8 cellular contexts compared by ENCODE assay signal in genomic region chr11:65382804-65383368, GRCh38. TPM values are rescaled to one million over a fixed set of nuclear protein-coding genes. Genes with fewer than 3 reads are reported as not detected.
DNase-seq lines count a peak whose midpoint lies in the region; ATAC-seq and TF ChIP-seq lines count a peak whose summit lies in the region.

No MANE protein-coding gene starts in this region.

- TF ChIP-seq POLR2A in stomach (IDR thresholded peaks at IDR 0.05), result no peak

- intact Hi-C loops in right cardiac atrium (cut with DNase I) (loop anchor here in 2 of 4 donors (2.0 to 10.0 kb wide), 2 partner anchors 128 to 132 kb away; no protein-coding TSS in a partner anchor), stomach (cut with DNase I; ENCODE audit: low total_unique reads) (no loop called here)

- peaks cover 37% of the 10 kb centered on the region for H3K4me1 Mint-ChIP-seq in T-helper 2 cell treated with Interferon-gamma antibody and Interleukin-4, amounts not matched to agents 5 μg/mL and 100 μg/mL, for 36 hours (ENCODE audit: low read depth)
- H3K4me1 Mint-ChIP-seq in WTC11, result peaks cover 25% of the 10 kb centered on the region

- peak overlapping the region; percentile 15 for H3K4me3 ChIP-seq in right cardiac atrium (ENCODE audit: low read length)
- H3K4me3 ChIP-seq in stomach, result peak overlapping the region; percentile 37 to 44 (median 41)

- H3K27me3 Mint-ChIP-seq in T-helper 2 cell treated with Interferon-gamma antibody and Interleukin-4, amounts not matched to agents 5 μg/mL and 100 μg/mL, for 36 hours (ENCODE audit: low read depth), result no peaks in the 10 kb centered on the region
- no peaks in the 10 kb centered on the region; the same call in 1 of the 2 replicates for H3K27me3 Mint-ChIP-seq in WTC11 (ENCODE audit: low read depth)

- TF ChIP-seq EP300 in stomach (IDR thresholded peaks at IDR 0.05), result no peak

- WGBS in right cardiac atrium, result 22% methylated on average over 12 of the region's 12 CpGs
- 18 to 26% (median 20%) methylated on average over 10 to 12 of the region's 12 CpGs for WGBS in stomach, 5 donors

- H3K27me3 ChIP-seq in right cardiac atrium (ENCODE audit: control insufficient read depth, insufficient read depth), result no peaks in the 10 kb centered on the region
- no peaks in the 10 kb centered on the region for H3K27me3 ChIP-seq in stomach

- POLR2A ChIA-PET in WTC11 (lab: Charles Lee), result interaction anchor here (0.6 kb wide), 1 partner anchor 335 kb away, joined by 3 read pairs; no protein-coding TSS in a partner anchor

- peaks cover 4% of the 10 kb centered on the region for H3K36me3 Mint-ChIP-seq in T-helper 2 cell treated with Interferon-gamma antibody and Interleukin-4, amounts not matched to agents 5 μg/mL and 100 μg/mL, for 36 hours (ENCODE audit: low read depth)
- no peaks in the 10 kb centered on the region for H3K36me3 Mint-ChIP-seq in WTC11

- DNase-seq in T-helper 2 cell treated with Interferon-gamma antibody and Interleukin-4, amounts not matched to agents 5 μg/mL and 100 μg/mL, for 36 hours (ENCODE audit: low spot score), result no peak
- DNase-seq in T-helper 2 cell, result no peak
- no peak for DNase-seq in WTC11 (ENCODE audit: low spot score)
- DNase-seq in right cardiac atrium, result no peak
- DNase-seq in stomach, result peak; percentile 90
- no peak for DNase-seq in activated CD8-positive, alpha-beta memory T cell treated with anti-CD3 and anti-CD28 coated beads, Interleukin-2, amount 50 U/mL, for 4 hours

- peak overlapping the region; percentile 98 for H3K27ac Mint-ChIP-seq in T-helper 2 cell treated with Interferon-gamma antibody and Interleukin-4, amounts not matched to agents 5 μg/mL and 100 μg/mL, for 36 hours
- H3K27ac Mint-ChIP-seq in WTC11, result peak overlapping the region; percentile 86

- H3K9me3 ChIP-seq in right cardiac atrium (ENCODE audit: control insufficient read depth, low read length), result no peaks in the 10 kb centered on the region
- no peaks in the 10 kb centered on the region for H3K9me3 ChIP-seq in stomach

- ATAC-seq in WTC11 (no peak), right cardiac atrium (no peak), HG03097 (IDR thresholded peaks at IDR 0.05; ENCODE audit: low FRiP score, unreplicated experiment) (no peak), GM21529 (IDR thresholded peaks at IDR 0.05; ENCODE audit: unreplicated experiment) (no peak)

- H3K36me3 ChIP-seq in stomach, result no peaks in the 10 kb centered on the region

- H3K27ac ChIP-seq in right cardiac atrium (ENCODE audit: low read length) (peak overlapping the region; percentile 97), stomach (peak overlapping the region; percentile 96 to 100 (median 97))

- no peaks in the 10 kb centered on the region for H3K9me3 Mint-ChIP-seq in T-helper 2 cell treated with Interferon-gamma antibody and Interleukin-4, amounts not matched to agents 5 μg/mL and 100 μg/mL, for 36 hours
- no peaks in the 10 kb centered on the region for H3K9me3 Mint-ChIP-seq in WTC11

- CTCF ChIA-PET in WTC11 (lab: Charles Lee), result interaction anchor here (1.0 kb wide), 1 partner anchor 127 kb away, joined by 3 read pairs; no protein-coding TSS in a partner anchor

- no peak for TF ChIP-seq CTCF in WTC11 (IDR thresholded peaks at IDR 0.05)
- TF ChIP-seq CTCF in stomach (IDR thresholded peaks at IDR 0.05), result no peak

- peak overlapping the region; percentile 89 for H3K4me3 Mint-ChIP-seq in T-helper 2 cell treated with Interferon-gamma antibody and Interleukin-4, amounts not matched to agents 5 μg/mL and 100 μg/mL, for 36 hours
- peak overlapping the region; percentile 36; the same call in 1 of the 2 replicates for H3K4me3 Mint-ChIP-seq in WTC11

- H3K4me1 ChIP-seq in right cardiac atrium (ENCODE audit: control insufficient read depth, insufficient read depth, low read length), result peaks cover 6% of the 10 kb centered on the region
- H3K4me1 ChIP-seq in stomach, result peaks cover 49 to 87% (median 70%) of the 10 kb centered on the region in 4 donors

TF ChIP-seq in WTC11, 78 proteins besides CTCF, POLR2A, EP300 and RAD21:
- no peak for TF ChIP-seq SOX15 (CRISPR knock-in tag; IDR thresholded peaks at IDR 0.05)

RNA-seq across cellular contexts. Expression of gene SLC25A45, which starts 0.4 kb away (rescaled TPM):
- total RNA-seq in WTC11 (2021) (1.5 to 2.5 TPM (median 1.7 TPM) in 3 replicates), right cardiac atrium (1 to 10 TPM; 6.1 to 7.7 (median 7.4) TPM), stomach (100 to 1,000 TPM in 1 of 5 donors, 1 to 10 TPM in 4; 1.2 to 101 (median 2.4) TPM)
- polyA plus RNA-seq in right cardiac atrium (5.5 TPM), stomach (1 to 10 TPM; 1.9 to 3.8 (median 3.1) TPM)

RNA-seq across cellular contexts. Expression of gene FRMD8, which starts 3.6 kb away (rescaled TPM):
- total RNA-seq in WTC11 (2021), result 21.5 to 23.7 TPM (median 22.9 TPM) in 3 replicates
- 10 to 100 TPM; 12.2 to 16.1 (median 12.9) TPM for total RNA-seq in right cardiac atrium
- polyA plus RNA-seq in right cardiac atrium, result 9.3 TPM
- total RNA-seq in stomach, result 100 to 1,000 TPM in 3 of 5 donors, 10 to 100 TPM in 1, 1 to 10 TPM in 1; 9.3 to 340 (median 114) TPM
- polyA plus RNA-seq in stomach, result 10 to 100 TPM; 11.8 to 16.3 (median 13.6) TPM

RNA-seq across cellular contexts. Expression of gene TIGD3, which starts 28.3 kb away (rescaled TPM):
- total RNA-seq in WTC11 (2021) (1.9 to 2.3 TPM (median 2.1 TPM) in 3 replicates), right cardiac atrium (under 1 TPM in 3 of 4 donors, not detected in 1; 0.14 to 0.23 (median 0.15) TPM), stomach (1 to 10 TPM in 1 of 5 donors, not detected in 4; 4.5 TPM)
- polyA plus RNA-seq in right cardiac atrium (0.20 TPM), stomach (under 1 TPM in 2 of 3 donors, not detected in 1; 0.25 to 0.44 TPM)

RNA-seq across cellular contexts. Expression of gene NEAT1, which starts 39.7 kb away (rescaled TPM):
- total RNA-seq in WTC11 (2021) (28.7 to 38.1 TPM (median 31.7 TPM) in 3 replicates), right cardiac atrium (100 to 1,000 TPM; 346 to 441 (median 427) TPM), stomach (1,000 to 10,000 TPM in 2 of 5 donors, 100 to 1,000 TPM in 3; 253 to 2,124 (median 789) TPM)
- polyA plus RNA-seq in right cardiac atrium (441 TPM), stomach (1,000 to 10,000 TPM in 1 of 3 donors, 100 to 1,000 TPM in 2; 131 to 1,368 (median 157) TPM)

RNA-seq across cellular contexts. Expression of gene DPF2, which starts 49.2 kb away (rescaled TPM):
- total RNA-seq in WTC11 (2021), result 59.0 to 71.0 TPM (median 66.3 TPM) in 3 replicates
- 10 to 100 TPM; 51.9 to 61.6 (median 59.7) TPM for total RNA-seq in right cardiac atrium
- 33.2 TPM for polyA plus RNA-seq in right cardiac atrium
- total RNA-seq in stomach, result 10 to 100 TPM; 14.7 to 92.8 (median 35.1) TPM
- polyA plus RNA-seq in stomach, result 10 to 100 TPM; 14.9 to 22.6 (median 19.6) TPM
